8 cellular contexts compared by ENCODE assay signal in the genomic region with DNA sequence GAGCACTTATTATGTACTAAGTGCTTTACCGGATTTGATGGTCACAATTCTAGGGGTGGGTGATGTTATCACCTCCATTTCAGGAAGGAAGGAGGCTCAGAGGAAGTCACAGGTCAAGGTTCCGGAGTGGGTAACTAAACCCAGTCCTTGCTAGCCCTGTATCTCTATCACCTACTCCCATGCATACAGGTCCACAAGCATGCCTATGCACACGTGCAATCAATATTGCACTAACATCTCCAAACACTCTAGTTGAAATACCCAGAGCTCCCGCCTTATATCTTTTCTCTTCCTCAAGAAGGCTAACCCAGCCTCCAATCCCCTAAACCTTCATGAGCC. TPM values are rescaled to one million over a fixed set of nuclear protein-coding genes. Genes with fewer than 3 reads are reported as not detected.
A peak's percentile ranks its signal among the peaks of the same experiment; 100 is the strongest.
DNase-seq lines count a peak whose midpoint lies in the region; ATAC-seq, FAIRE-seq and TF ChIP-seq lines count a peak whose summit lies in the region.

No MANE protein-coding gene starts in this region.

- TF ChIP-seq CTCF in C4-2B (conservative IDR thresholded peaks at IDR 0.05) (no peak), HL-60 (IDR thresholded peaks at IDR 0.05; ENCODE audit: insufficient read depth, low read length) (no peak), GM12878 (IDR thresholded peaks at IDR 0.05 in 2 of 3, conservative IDR thresholded peaks at IDR 0.05 in 1 of 3; ENCODE audit: control insufficient read depth in 2 of 3, extremely low read depth in 1 of 3, insufficient read depth in 1 of 3, low read depth in 3 of 3, low read length in 3 of 3) (no peak), uterus (IDR thresholded peaks at IDR 0.05) (peak in 1 of 4 experiments; percentile 1)

- H3K4me3 ChIP-seq in HL-60 (replicated peaks; ENCODE audit: insufficient read depth, low read length), result peak overlapping the region; percentile 38; the same call in 1 of the 2 replicates
- peak overlapping the region; percentile 85 for H3K4me3 ChIP-seq in GM12878
- peak overlapping the region; percentile 43 to 45 for H3K4me3 ChIP-seq in uterus

- ATAC-seq in GM12878 (peak; percentile 51), memory B cell (ENCODE audit: low read depth) (peak; percentile 9), HG03342 (IDR thresholded peaks at IDR 0.05; ENCODE audit: unreplicated experiment) (no peak)

- TSS peak; percentile 87 for BruUV-seq in GM12878 (replicated peaks; lab: Mats Ljungman, UMichigan)

- intact Hi-C loops in GM12878 (cut with micrococcal nuclease; ENCODE audit: unreplicated experiment), result loop anchor here (2.0 kb wide), 1 partner anchor 19 kb away; no protein-coding TSS in a partner anchor
- intact Hi-C loops in uterus (cut with DNase I; ENCODE audit: low total_unique reads), result no loop called here

- POLR2A ChIA-PET in GM12878 (lab: Charles Lee), result interaction anchor here (0.6 to 1.4 kb wide), 3 partner anchors 27 to 95 kb away, joined by 3 to 8 read pairs (median 5); no protein-coding TSS in a partner anchor

- SMC1A ChIA-PET in GM12878 (lab: Charles Lee; ENCODE audit: uncharacterized antibody, unreplicated experiment), result interaction anchor here (0.6 to 6.0 kb wide), 6 partner anchors 9 to 214 kb away, joined by 3 to 52 read pairs (median 3); a partner anchor contains a TSS

- H3K27me3 ChIP-seq in HL-60 (ENCODE audit: insufficient read depth, poor library complexity, severe bottlenecking) (no peaks in the 10 kb centered on the region), GM12878 (replicated peaks in 1 of 2; ENCODE audit: control insufficient read depth in 2 of 2, insufficient read depth in 2 of 2, low read length in 1 of 2) (no peaks in the 10 kb centered on the region), uterus (no peaks in the 10 kb centered on the region)

- TF ChIP-seq POLR2A in GM12878 (IDR thresholded peaks at IDR 0.05; ENCODE audit: low read depth, low read length), result no peak
- TF ChIP-seq POLR2A in uterus (IDR thresholded peaks at IDR 0.05), result no peak

- TF ChIP-seq RAD21 in GM12878 (IDR thresholded peaks at IDR 0.05; ENCODE audit: insufficient read depth, low read depth, low read length), result no peak

- H3K4me1 ChIP-seq in GM12878 (ENCODE audit: control insufficient read depth, insufficient read depth, low read length) (peaks cover 32% of the 10 kb centered on the region), uterus (peaks cover 0 to under 1% of the 10 kb centered on the region in 2 donors)

- RAD21 ChIA-PET in GM12878 (lab: Charles Lee; ENCODE audit: unreplicated experiment), result interaction anchor here (1.2 to 4.2 kb wide), 3 partner anchors 29 to 47 kb away, joined by 3 to 25 read pairs (median 5); no protein-coding TSS in a partner anchor

- peak overlapping the region; percentile 100 for H3K27ac Mint-ChIP-seq in memory B cell

- H3K4me2 ChIP-seq in GM12878 (ENCODE audit: control insufficient read depth, insufficient read depth), result peak overlapping the region; percentile 100

- WGBS in GM12878 (ENCODE audit: insufficient coverage, insufficient replicate concordance, low lambda C conversion rate, missing lambda C conversion rate), result 1% methylated on average over 4 of the region's 4 CpGs

- in situ Hi-C loops in GM12878 (cut with MboI), result loop anchor here (25.0 kb wide), 1 partner anchor 1688 kb away; a partner anchor contains a TSS

- H3K9ac ChIP-seq in GM12878 (ENCODE audit: control insufficient read depth, insufficient read depth, low read length), result peak overlapping the region; percentile 69

- peak in 1 of 2 experiments; percentile 75 for DNase-seq in HL-60 (ENCODE audit: low read depth in 1 of 2, low spot score in 1 of 2)
- no peak for DNase-seq in GM12878 (ENCODE audit: low read depth, low spot score)
- no peak for DNase-seq in memory B cell (ENCODE audit: low spot score in 2 of 2)
- DNase-seq in uterus, result no peak
- no peak for DNase-seq in OCI-M2 (lab: John Stamatoyannopoulos, UW; ENCODE audit: unreplicated experiment)
- DNase-seq in AG20443 (ENCODE audit: low spot score), result no peak

- H3K27ac ChIP-seq in C4-2B (peak overlapping the region; percentile 91), HL-60 (replicated peaks) (peak overlapping the region; percentile 96), GM12878 (ENCODE audit: control insufficient read depth, insufficient read depth) (peak overlapping the region; percentile 73), uterus (peak overlapping the region; percentile 76 to 95)

- H3K9me3 ChIP-seq in GM12878 (replicated peaks; ENCODE audit: control insufficient read depth, insufficient read depth, low read length), result no peaks in the 10 kb centered on the region
- no peaks in the 10 kb centered on the region for H3K9me3 ChIP-seq in uterus

- no peak for FAIRE-seq in GM12878 (lab: Jason Lieb, UNC)

- H3K36me3 ChIP-seq in GM12878 (ENCODE audit: control insufficient read depth in 2 of 2, insufficient read depth in 2 of 2, low read length in 1 of 2) (no peaks in the 10 kb centered on the region), uterus (no peaks in the 10 kb centered on the region)

- no peak for TF ChIP-seq EP300 in GM12878 (IDR thresholded peaks at IDR 0.05; ENCODE audit: borderline replicate concordance in 1 of 2, control insufficient read depth in 1 of 2, low read depth in 2 of 2, low read length in 2 of 2)

- peaks cover 2% of the 10 kb centered on the region for H3K36me3 Mint-ChIP-seq in memory B cell

- H3K4me1 Mint-ChIP-seq in memory B cell, result peaks cover 39% of the 10 kb centered on the region

- no peaks in the 10 kb centered on the region for H4K20me1 ChIP-seq in GM12878 (ENCODE audit: control insufficient read depth, insufficient read depth)

- H3K79me2 ChIP-seq in GM12878 (ENCODE audit: control insufficient read depth, insufficient read depth, low read length), result peaks cover 3% of the 10 kb centered on the region; the same call in 1 of the 2 replicates

- peak overlapping the region; percentile 94 for H3K4me3 Mint-ChIP-seq in memory B cell

- H2AFZ ChIP-seq in GM12878 (ENCODE audit: control insufficient read depth, low read depth, low read length), result peak overlapping the region; percentile 90

- CTCF ChIA-PET in GM12878 (lab: Yijun Ruan, JAX), result interaction anchor here (1.8 to 6.4 kb wide), 5 partner anchors 11 to 36 kb away, joined by 12 to 176 read pairs (median 13); a partner anchor contains a TSS

- H3K27me3 Mint-ChIP-seq in memory B cell, result no peaks in the 10 kb centered on the region

- H3K9me3 Mint-ChIP-seq in memory B cell, result no peaks in the 10 kb centered on the region

RNA-seq across cellular contexts. Expression of a gene that starts 17.8 kb away (rescaled TPM):
- 2.5 and 2.8 TPM in 2 replicates for total RNA-seq in GM12878 (2013; cell fraction: nucleolus; rRNA removed)
- 0.11 and 0.44 TPM in 2 replicates for total RNA-seq in GM12878 (2014; rRNA removed)
- total RNA-seq in GM12878 (2014; rRNA removed; fragmentation: Illumina TruSeq; extraction: Trizol), result 0.14 and 0.31 TPM in 2 replicates
- 0.56 and 0.69 TPM in 2 replicates for total RNA-seq in GM12878 (2021)
- 0.52 TPM for polyA plus RNA-seq in GM12878 (2011; ENCODE audit: low read depth)
- 0.13 and 0.20 TPM in 2 replicates for polyA plus RNA-seq in GM12878 (2011; rRNA removed)
- polyA plus RNA-seq in GM12878 (2011; cell fraction: cytosol; rRNA removed), result 0.25 and 0.34 TPM in 2 replicates
- polyA plus RNA-seq in GM12878 (2011; cell fraction: nucleus; rRNA removed), result 1.6 and 1.8 TPM in 2 replicates
- polyA plus RNA-seq in GM12878 (2012), result 0.83 and 1.1 TPM in 2 replicates
- 0.28 and 0.35 TPM in 2 replicates for polyA plus RNA-seq in GM12878 (2014; fragmentation: Illumina TruSeq; extraction: Trizol)
- under 1 TPM; 0.06 to 0.07 TPM for polyA plus RNA-seq in GM12878 (2014; fragmentation: Nextera tagmentation; extraction: Ambion mirVana)
- 0.24 and 0.34 TPM in 2 replicates for polyA plus RNA-seq in GM12878 (2014; rRNA removed)
- under 1 TPM; 0.29 to 0.45 TPM for polyA plus RNA-seq in GM12878 (2016; fragmentation: Nextera tagmentation; extraction: Ambion mirVana)
- polyA minus RNA-seq in GM12878 (2011; rRNA and poly(A)+ RNA removed), result 1.8 and 2.5 TPM in 2 replicates
- not detected in 2 replicates for polyA minus RNA-seq in GM12878 (2011; cell fraction: cytosol; rRNA and poly(A)+ RNA removed)
- polyA minus RNA-seq in GM12878 (2011; cell fraction: nucleus; rRNA and poly(A)+ RNA removed), result 3.9 and 7.5 TPM in 2 replicates
- total RNA-seq in uterus, result 10 to 100 TPM in 2 of 4 donors, 1 to 10 TPM in 1, not detected in 1; 8.1 to 52.1 (median 28.6) TPM

RNA-seq across cellular contexts. Expression of a gene that starts 26.3 kb away (rescaled TPM):
- 59.3 and 59.4 TPM in 2 replicates for total RNA-seq in GM12878 (2013; cell fraction: nucleolus; rRNA removed)
- total RNA-seq in GM12878 (2014; rRNA removed) (74.7 and 82.6 TPM in 2 replicates), GM12878 (2014; rRNA removed; fragmentation: Illumina TruSeq; extraction: Trizol) (45.4 and 57.2 TPM in 2 replicates), GM12878 (2021) (70.1 and 75.3 TPM in 2 replicates), uterus (100 to 1,000 TPM in 1 of 4 donors, 10 to 100 TPM in 3; 37.9 to 130 (median 68.0) TPM)
- 161 TPM for polyA plus RNA-seq in GM12878 (2011; ENCODE audit: low read depth)
- polyA plus RNA-seq in GM12878 (2011; rRNA removed) (36.8 and 65.0 TPM in 2 replicates), GM12878 (2014; fragmentation: Illumina TruSeq; extraction: Trizol) (23.1 and 52.0 TPM in 2 replicates), GM12878 (2014; fragmentation: Nextera tagmentation; extraction: Ambion mirVana) (10 to 100 TPM; 14.7 to 36.8 TPM), GM12878 (2014; rRNA removed) (104 and 113 TPM in 2 replicates), GM12878 (2016; fragmentation: Nextera tagmentation; extraction: Ambion mirVana) (10 to 100 TPM; 54.2 to 66.8 TPM)
- polyA plus RNA-seq in GM12878 (2011; cell fraction: cytosol; rRNA removed), result 105 and 127 TPM in 2 replicates
- polyA plus RNA-seq in GM12878 (2011; cell fraction: nucleus; rRNA removed), result 101 and 105 TPM in 2 replicates
- polyA plus RNA-seq in GM12878 (2012), result 49.9 and 53.1 TPM in 2 replicates
- 51.6 and 101 TPM in 2 replicates for polyA minus RNA-seq in GM12878 (2011; rRNA and poly(A)+ RNA removed)
- 45.3 and 49.4 TPM in 2 replicates for polyA minus RNA-seq in GM12878 (2011; cell fraction: cytosol; rRNA and poly(A)+ RNA removed)
- polyA minus RNA-seq in GM12878 (2011; cell fraction: nucleus; rRNA and poly(A)+ RNA removed), result 28.0 and 31.4 TPM in 2 replicates

RNA-seq across cellular contexts. Expression of a gene that starts 43.6 kb away (rescaled TPM):
- total RNA-seq in GM12878 (2013; cell fraction: nucleolus; rRNA removed), result 2.6 and 3.9 TPM in 2 replicates
- 18.4 and 30.9 TPM in 2 replicates for total RNA-seq in GM12878 (2014; rRNA removed)
- 19.5 and 23.2 TPM in 2 replicates for total RNA-seq in GM12878 (2014; rRNA removed; fragmentation: Illumina TruSeq; extraction: Trizol)
- total RNA-seq in GM12878 (2021), result 18.8 TPM in 2 replicates
- polyA plus RNA-seq in GM12878 (2011; ENCODE audit: low read depth), result 1.3 TPM
- 3.1 and 5.0 TPM in 2 replicates for polyA plus RNA-seq in GM12878 (2011; rRNA removed)
- polyA plus RNA-seq in GM12878 (2011; cell fraction: cytosol; rRNA removed), result 5.4 and 6.9 TPM in 2 replicates
- polyA plus RNA-seq in GM12878 (2011; cell fraction: nucleus; rRNA removed), result 2.1 and 4.8 TPM in 2 replicates
- polyA plus RNA-seq in GM12878 (2012), result 3.3 and 4.2 TPM in 2 replicates
- polyA plus RNA-seq in GM12878 (2014; fragmentation: Illumina TruSeq; extraction: Trizol), result 13.3 and 22.1 TPM in 2 replicates
- polyA plus RNA-seq in GM12878 (2014; fragmentation: Nextera tagmentation; extraction: Ambion mirVana), result 1 to 10 TPM; 2.0 to 5.4 TPM
- polyA plus RNA-seq in GM12878 (2014; rRNA removed), result 17.4 and 24.4 TPM in 2 replicates
- polyA plus RNA-seq in GM12878 (2016; fragmentation: Nextera tagmentation; extraction: Ambion mirVana), result 10 to 100 TPM; 23.2 to 24.3 TPM
- 2.6 and 3.6 TPM in 2 replicates for polyA minus RNA-seq in GM12878 (2011; rRNA and poly(A)+ RNA removed)
- polyA minus RNA-seq in GM12878 (2011; cell fraction: cytosol; rRNA and poly(A)+ RNA removed), result 4.0 and 6.8 TPM in 2 replicates
- polyA minus RNA-seq in GM12878 (2011; cell fraction: nucleus; rRNA and poly(A)+ RNA removed), result 1.3 and 3.3 TPM in 2 replicates
- total RNA-seq in uterus, result 10 to 100 TPM in 1 of 4 donors, 1 to 10 TPM in 2, under 1 TPM in 1; 0.26 to 11.3 (median 3.5) TPM

RNA-seq across cellular contexts. Expression of a gene that starts 45.1 kb away (rescaled TPM):
- 34.6 and 46.1 TPM in 2 replicates for total RNA-seq in GM12878 (2013; cell fraction: nucleolus; rRNA removed)
- total RNA-seq in GM12878 (2014; rRNA removed) (1.8 and 2.5 TPM in 2 replicates), GM12878 (2014; rRNA removed; fragmentation: Illumina TruSeq; extraction: Trizol) (1.2 and 1.3 TPM in 2 replicates), GM12878 (2021) (10.0 and 11.0 TPM in 2 replicates), uterus (10 to 100 TPM in 1 of 4 donors, 1 to 10 TPM in 2, under 1 TPM in 1; 0.51 to 30.2 (median 3.0) TPM)
- polyA plus RNA-seq in GM12878 (2011; ENCODE audit: low read depth), result 15.1 TPM
- polyA plus RNA-seq in GM12878 (2011; rRNA removed) (2.3 and 2.4 TPM in 2 replicates), GM12878 (2014; fragmentation: Illumina TruSeq; extraction: Trizol) (3.0 and 3.3 TPM in 2 replicates), GM12878 (2014; fragmentation: Nextera tagmentation; extraction: Ambion mirVana) (1 to 10 TPM in 1 of 2 experiments, under 1 TPM in 1; 0.40 to 1.9 TPM), GM12878 (2014; rRNA removed) (4.4 and 4.7 TPM in 2 replicates), GM12878 (2016; fragmentation: Nextera tagmentation; extraction: Ambion mirVana) (1 to 10 TPM; 2.4 to 2.6 TPM)
- polyA plus RNA-seq in GM12878 (2011; cell fraction: cytosol; rRNA removed), result 3.5 and 3.6 TPM in 2 replicates
- polyA plus RNA-seq in GM12878 (2011; cell fraction: nucleus; rRNA removed), result 15.1 and 17.8 TPM in 2 replicates
- polyA plus RNA-seq in GM12878 (2012), result 23.7 and 26.2 TPM in 2 replicates
- polyA minus RNA-seq in GM12878 (2011; rRNA and poly(A)+ RNA removed), result 2.3 and 4.3 TPM in 2 replicates
- 2.5 and 4.3 TPM in 2 replicates for polyA minus RNA-seq in GM12878 (2011; cell fraction: cytosol; rRNA and poly(A)+ RNA removed)
- 3.1 and 4.4 TPM in 2 replicates for polyA minus RNA-seq in GM12878 (2011; cell fraction: nucleus; rRNA and poly(A)+ RNA removed)

RNA-seq across cellular contexts. Expression of a gene that starts 46.8 kb away (rescaled TPM):
- total RNA-seq in GM12878 (2013; cell fraction: nucleolus; rRNA removed), result 6.8 and 7.8 TPM in 2 replicates
- total RNA-seq in GM12878 (2014; rRNA removed) (4.0 and 5.2 TPM in 2 replicates), GM12878 (2014; rRNA removed; fragmentation: Illumina TruSeq; extraction: Trizol) (3.4 and 4.2 TPM in 2 replicates), GM12878 (2021) (9.7 and 11.6 TPM in 2 replicates), uterus (1 to 10 TPM in 3 of 4 donors, not detected in 1; 5.9 to 9.0 (median 7.0) TPM)
- 20.8 TPM for polyA plus RNA-seq in GM12878 (2011; ENCODE audit: low read depth)
- polyA plus RNA-seq in GM12878 (2011; rRNA removed) (1.1 and 2.6 TPM in 2 replicates), GM12878 (2014; fragmentation: Illumina TruSeq; extraction: Trizol) (5.5 and 5.9 TPM in 2 replicates), GM12878 (2014; fragmentation: Nextera tagmentation; extraction: Ambion mirVana) (under 1 TPM; 0.32 to 0.42 TPM), GM12878 (2014; rRNA removed) (10.3 and 11.0 TPM in 2 replicates), GM12878 (2016; fragmentation: Nextera tagmentation; extraction: Ambion mirVana) (1 to 10 TPM; 4.8 to 4.9 TPM)
- 4.2 and 4.4 TPM in 2 replicates for polyA plus RNA-seq in GM12878 (2011; cell fraction: cytosol; rRNA removed)
- polyA plus RNA-seq in GM12878 (2011; cell fraction: nucleus; rRNA removed), result 3.1 and 4.2 TPM in 2 replicates
- 18.2 and 18.6 TPM in 2 replicates for polyA plus RNA-seq in GM12878 (2012)
- polyA minus RNA-seq in GM12878 (2011; rRNA and poly(A)+ RNA removed), result 2.0 and 2.3 TPM in 2 replicates
- polyA minus RNA-seq in GM12878 (2011; cell fraction: cytosol; rRNA and poly(A)+ RNA removed), result 1.7 and 1.8 TPM in 2 replicates
- polyA minus RNA-seq in GM12878 (2011; cell fraction: nucleus; rRNA and poly(A)+ RNA removed), result 1.8 and 2.8 TPM in 2 replicates
